Comparison of ENCODE assay signal across 16 cellular contexts in genomic region chr5:139344177-139344576, GRCh38. TPM values are rescaled to one million over a fixed set of nuclear protein-coding genes. Genes with fewer than 3 reads are reported as not detected.
DNase-seq lines count a peak whose midpoint lies in the region; ATAC-seq and TF ChIP-seq lines count a peak whose summit lies in the region.
"Had no signal": no experiment of that assay in that cellular context is flagged by ENCODE, and none has a peak within 500 bp of the region (broad histone marks: within the 10 kb centered on the region; RNA-seq: fewer than 3 reads in every experiment).

No MANE protein-coding gene starts in this region.

- H3K27ac ChIP-seq in PC-9: no peak overlapping the region
- H3K27ac ChIP-seq: epithelial cell of prostate, pancreas, vagina had no signal

- H3K36me3 Mint-ChIP-seq in activated T-cell treated with anti-CD3 and anti-CD28 coated beads, Interleukin-2, amount 50 U/mL, for 72 hours (ENCODE audit: insufficient read depth in 2 of 2): peaks cover 3 to 17% of the 10 kb centered on the region in 2 donors

- CTCF ChIA-PET in PC-9 (lab: Charles Lee): no interaction called here

- H3K9me3 ChIP-seq in PC-9 (ENCODE audit: insufficient read depth, low read depth): no peaks in the 10 kb centered on the region
- no peaks in the 10 kb centered on the region for H3K9me3 ChIP-seq in skeletal muscle satellite cell (replicated peaks; ENCODE audit: low read length)
- H3K9me3 ChIP-seq: pancreas, vagina had no signal

- H3K4me3 ChIP-seq in PC-9 (no peak overlapping the region), fibroblast of the aortic adventitia (ENCODE audit: low read depth, low read length) (peak overlapping the region; percentile 1), skeletal muscle satellite cell (ENCODE audit: low read length) (no peak overlapping the region)
- H3K4me3 ChIP-seq: vagina had no signal

- no peaks in the 10 kb centered on the region for H3K27me3 Mint-ChIP-seq in activated T-cell treated with anti-CD3 and anti-CD28 coated beads, Interleukin-2, amount 50 U/mL, for 72 hours (ENCODE audit: low read depth)

- no peak for DNase-seq in activated T-cell treated with anti-CD3 and anti-CD28 coated beads, Interleukin-2, amount 50 U/mL, for 72 hours
- DNase-seq in activated T-cell treated with anti-CD3 and anti-CD28 coated beads, Interleukin-2, amount 50 U/mL, for 1 hour: no peak
- DNase-seq in PC-9 (no peak), fibroblast of the aortic adventitia (ENCODE audit: low read depth) (no peak)
- DNase-seq in stimulated activated CD4-positive, alpha-beta T cell treated with anti-CD3 and anti-CD28 coated beads, Interleukin-4, amount 100 ng/mL, for 1 hour: no peak
- DNase-seq: GDM1, left ventricle myocardium superior, NCI-H1417, NCI-H524, pancreas, Right ventricle myocardium superior had no signal

- no peak for TF ChIP-seq POLR2A in GM18505 (IDR thresholded peaks at IDR 0.05; ENCODE audit: borderline replicate concordance, extremely low read depth, insufficient read depth, insufficient read length)

- no peak for ATAC-seq in activated T-cell treated with anti-CD3 and anti-CD28 coated beads, Interleukin-2, amount 50 U/mL, for 72 hours (replicated peaks in 1 of 2)
- ATAC-seq in GM19023 (IDR thresholded peaks at IDR 0.05; ENCODE audit: unreplicated experiment) (no peak), GM18505 (IDR thresholded peaks at IDR 0.05; ENCODE audit: unreplicated experiment) (no peak)
- ATAC-seq: left ventricle myocardium superior, pancreas had no signal

- H3F3A ChIP-seq in PC-9 (ENCODE audit: insufficient read depth, low read depth): peaks cover 12% of the 10 kb centered on the region

- H2AFZ ChIP-seq in PC-9: no peak overlapping the region

- H3K9me2 ChIP-seq in PC-9 (ENCODE audit: insufficient read depth): no peaks in the 10 kb centered on the region

- POLR2A ChIA-PET in PC-9 (lab: Charles Lee; ENCODE audit: unreplicated experiment): interaction anchor here (0.7 kb wide), 1 partner anchor 12 kb away, joined by 6 read pairs; no protein-coding TSS in a partner anchor

- H3K4me3 Mint-ChIP-seq in activated T-cell treated with anti-CD3 and anti-CD28 coated beads, Interleukin-2, amount 50 U/mL, for 72 hours: peak overlapping the region; percentile 51 to 96

- H3K9me3 Mint-ChIP-seq in activated T-cell treated with anti-CD3 and anti-CD28 coated beads, Interleukin-2, amount 50 U/mL, for 72 hours: no peaks in the 10 kb centered on the region

- H3K4me2 ChIP-seq in PC-9 (peak overlapping the region; percentile 98), skeletal muscle satellite cell (ENCODE audit: low read length) (peak overlapping the region; percentile 86)

- no peak overlapping the region for H3K9ac ChIP-seq in skeletal muscle satellite cell (ENCODE audit: low read depth, low read length)

- TF ChIP-seq CTCF in PC-9 (conservative IDR thresholded peaks at IDR 0.05) (no peak), fibroblast of the aortic adventitia (IDR thresholded peaks at IDR 0.05; ENCODE audit: insufficient read depth, low read length) (no peak)

- intact Hi-C loops in PC-9 (cut with micrococcal nuclease; ENCODE audit: unreplicated experiment): loop anchor here (5.0 kb wide), 2 partner anchors 48 to 52 kb away; partner anchors contain the start of gene MATR3

- peaks cover 67% of the 10 kb centered on the region for H3K4me1 Mint-ChIP-seq in activated T-cell treated with anti-CD3 and anti-CD28 coated beads, Interleukin-2, amount 50 U/mL, for 72 hours (ENCODE audit: low read depth)

- H3K27me3 ChIP-seq in PC-9 (ENCODE audit: insufficient read depth, low read depth) (no peaks in the 10 kb centered on the region), skeletal muscle satellite cell (ENCODE audit: control insufficient read depth, insufficient read depth, low read length) (no peaks in the 10 kb centered on the region)
- H3K27me3 ChIP-seq: pancreas, vagina had no signal

- peaks cover 23% of the 10 kb centered on the region for H3K4me1 ChIP-seq in PC-9 (replicated peaks; ENCODE audit: insufficient read depth)
- peaks cover 15% of the 10 kb centered on the region for H3K4me1 ChIP-seq in skeletal muscle satellite cell (ENCODE audit: control insufficient read depth, insufficient read depth, low read length)

- H3K36me3 ChIP-seq in PC-9 (ENCODE audit: low read depth) (peaks cover 27% of the 10 kb centered on the region), skeletal muscle satellite cell (ENCODE audit: insufficient read depth, low read length) (no peaks in the 10 kb centered on the region)
- H3K36me3 ChIP-seq: pancreas had no signal

- BruUV-seq in PC-9 (replicated peaks; lab: Mats Ljungman, UMichigan): no TSS peak

- H3K79me2 ChIP-seq in PC-9 (ENCODE audit: low read depth): peaks cover 73% of the 10 kb centered on the region

- peak overlapping the region; percentile 71 for H3K27ac Mint-ChIP-seq in activated T-cell treated with anti-CD3 and anti-CD28 coated beads, Interleukin-2, amount 50 U/mL, for 72 hours

- peaks cover 71% of the 10 kb centered on the region for H4K20me1 ChIP-seq in PC-9 (ENCODE audit: insufficient read depth)

RNA-seq across cellular contexts. Expression of gene PAIP2, which starts 2.5 kb away (rescaled TPM):
- total RNA-seq in activated T-cell treated with anti-CD3 and anti-CD28 coated beads, Interleukin-2, amount 50 U/mL, for 72 hours: 100 to 1,000 TPM; 141 to 144 TPM
- 79.4 and 90.5 TPM in 2 replicates for total RNA-seq in PC-9 (2021)
- 70.9 and 77.3 TPM in 2 replicates for total RNA-seq in fibroblast of the aortic adventitia (ENCODE audit: low replicate concordance)
- 40.3 and 48.3 TPM in 2 replicates for total RNA-seq in skeletal muscle satellite cell (2012; rRNA removed)

RNA-seq across cellular contexts. Expression of gene SLC23A1, which starts 38.9 kb away (rescaled TPM):
- total RNA-seq in activated T-cell treated with anti-CD3 and anti-CD28 coated beads, Interleukin-2, amount 50 U/mL, for 72 hours: 1 to 10 TPM; 1.9 to 2.8 TPM
- total RNA-seq in PC-9 (2021): 1.9 TPM in 2 replicates
- total RNA-seq in fibroblast of the aortic adventitia (ENCODE audit: low replicate concordance): not detected in 2 replicates
- not detected in 2 replicates for total RNA-seq in skeletal muscle satellite cell (2012; rRNA removed)
- total RNA-seq: left ventricle myocardium superior, Right ventricle myocardium superior, vagina had no signal

RNA-seq across cellular contexts. Expression of gene MZB1, which starts 45.5 kb away (rescaled TPM):
- total RNA-seq in activated T-cell treated with anti-CD3 and anti-CD28 coated beads, Interleukin-2, amount 50 U/mL, for 72 hours: 10 to 100 TPM; 19.7 to 27.3 TPM
- 0.50 and 0.52 TPM in 2 replicates for total RNA-seq in PC-9 (2021)
- total RNA-seq in fibroblast of the aortic adventitia (ENCODE audit: low replicate concordance): 0.18 TPM in 1 of 2 replicates, not detected in the other
- total RNA-seq in skeletal muscle satellite cell (2012; rRNA removed): not detected in 2 replicates
- total RNA-seq: vagina had no signal

RNA-seq across cellular contexts. Expression of gene MATR3, which starts 50.6 kb away (rescaled TPM):
- 100 to 1,000 TPM; 124 to 164 TPM for total RNA-seq in activated T-cell treated with anti-CD3 and anti-CD28 coated beads, Interleukin-2, amount 50 U/mL, for 72 hours
- total RNA-seq in PC-9 (2021) (129 and 145 TPM in 2 replicates), fibroblast of the aortic adventitia (ENCODE audit: low replicate concordance) (274 and 438 TPM in 2 replicates)
- total RNA-seq in skeletal muscle satellite cell (2012; rRNA removed): 140 and 178 TPM in 2 replicates

RNA-seq across cellular contexts. Expression of gene PROB1, which starts 50.7 kb away (rescaled TPM):
- 1 to 10 TPM; 3.1 to 4.6 TPM for total RNA-seq in activated T-cell treated with anti-CD3 and anti-CD28 coated beads, Interleukin-2, amount 50 U/mL, for 72 hours
- total RNA-seq in PC-9 (2021) (2.6 and 2.9 TPM in 2 replicates), fibroblast of the aortic adventitia (ENCODE audit: low replicate concordance) (0.99 and 1.8 TPM in 2 replicates)
- 0.87 and 1.5 TPM in 2 replicates for total RNA-seq in skeletal muscle satellite cell (2012; rRNA removed)

Comparison
In these comparisons a context has a peak if more than half of its experiments do, and no peak if none do; other contexts are left out.
1. RNA of gene MZB1, which starts 45.5 kb away (total RNA-seq): 19.7 to 27.3 TPM in activated T-cell treated with anti-CD3 and anti-CD28 coated beads, Interleukin-2, amount 50 U/mL, for 72 hours; 0.50 to 0.52 TPM in PC-9 and 0.18 TPM in fibroblast of the aortic adventitia; every median in the first group is over 10 times any median in the second.